ENCODE assay signal across 22 cellular contexts in genomic region chr22:44030051-44030701, GRCh38. TPM values are rescaled to one million over a fixed set of nuclear protein-coding genes. Genes with fewer than 3 reads are reported as not detected.
DNase-seq lines count a peak whose midpoint lies in the region; ATAC-seq, FAIRE-seq and TF ChIP-seq lines count a peak whose summit lies in the region.
"Had no signal": no experiment of that assay in that cellular context is flagged by ENCODE, and none has a peak within 500 bp of the region (broad histone marks: within the 10 kb centered on the region; RNA-seq: fewer than 3 reads in every experiment).

No MANE protein-coding gene starts in this region.

- 95% methylated on average over 18 of the region's 18 CpGs for WGBS in esophagus muscularis mucosa
- WGBS in trophoblast cell (ENCODE audit: extremely low coverage, insufficient coverage, insufficient read length), result no CpG with 5 or more reads among the region's 18 CpGs
- WGBS in small intestine, 3 donors, result 85 to 91% (median 91%) methylated on average over 18 of the region's 18 CpGs

- TF ChIP-seq EP300 in esophagus muscularis mucosa (IDR thresholded peaks at IDR 0.05), result no peak

- TF ChIP-seq CTCF in esophagus muscularis mucosa (IDR thresholded peaks at IDR 0.05), result no peak

- H2AFZ ChIP-seq in trophoblast cell (ENCODE audit: insufficient read depth, low read length, poor library complexity), result no peak overlapping the region

- DNase-seq in T-helper 17 cell, result no peak
- no peak for DNase-seq in esophagus muscularis mucosa (ENCODE audit: extremely low spot score)
- no peak for DNase-seq in trophoblast cell
- no peak for DNase-seq in NCI-H748 (lab: John Stamatoyannopoulos, UW; ENCODE audit: unreplicated experiment)
- DNase-seq in NCI-H2227 (lab: John Stamatoyannopoulos, UW; ENCODE audit: unreplicated experiment), result no peak
- DNase-seq in small intestine, result no peak
- no peak for DNase-seq in hypothalamus (lab: John Stamatoyannopoulos, UW)
- DNase-seq: activated CD4-positive, alpha-beta T cell treated with anti-CD3 and anti-CD28 coated beads for 1 hour; activated gamma-delta T cell; central memory CD4-positive, alpha-beta T cell; COR-L47; effector memory CD4-positive, alpha-beta T cell; NCI-H1105; NCI-H524 treated with DMSO at 0.1 percent for 48 hours; nephron progenitor cell; thyroid gland had no signal

- peaks cover 42 to 64% (median 48%) of the 10 kb centered on the region in 10 experiments for H3K4me1 ChIP-seq in BLaER1 treated with 17β-estradiol and CSF1 and Interleukin-3, amounts not matched to agents 10 nM and 100 nM
- H3K4me1 ChIP-seq in esophagus muscularis mucosa, result peaks cover 41 to 66% (median 50%) of the 10 kb centered on the region in 4 donors
- peaks cover 0 to 2% of the 10 kb centered on the region in 2 experiments for H3K4me1 ChIP-seq in trophoblast cell (ENCODE audit: control insufficient read depth in 1 of 2, insufficient read depth in 2 of 2, low read length in 2 of 2)
- no peaks in the 10 kb centered on the region for H3K4me1 ChIP-seq in small intestine (ENCODE audit: control insufficient read depth in 2 of 2, insufficient read depth in 1 of 2, low read depth in 1 of 2, low read length in 1 of 2)

- H3K4me3 Mint-ChIP-seq in T-helper 17 cell, result no peak overlapping the region
- H3K4me3 Mint-ChIP-seq: nephron progenitor cell had no signal

- no peak for TF ChIP-seq POLR2A in esophagus muscularis mucosa (IDR thresholded peaks at IDR 0.05; ENCODE audit: low read depth)

- H3K4ac ChIP-seq in trophoblast cell (ENCODE audit: low read depth, low read length), result no peak overlapping the region

- peaks cover 10% of the 10 kb centered on the region for H3K27me3 Mint-ChIP-seq in T-helper 17 cell

- H3K27me3 ChIP-seq in BLaER1 treated with 17β-estradiol and CSF1 and Interleukin-3, amounts not matched to agents 10 nM and 100 nM, result peaks cover 0 to 14% (median 4%) of the 10 kb centered on the region in 11 experiments; a peak in 18 of 22 replicates
- H3K27me3 ChIP-seq in esophagus muscularis mucosa (no peaks in the 10 kb centered on the region), trophoblast cell (ENCODE audit: insufficient read depth, low read length) (no peaks in the 10 kb centered on the region), small intestine (ENCODE audit: control insufficient read depth in 2 of 2, insufficient read depth in 2 of 2, low read length in 2 of 2) (no peaks in the 10 kb centered on the region)
- H3K27me3 ChIP-seq: thyroid gland had no signal

- H4K20me1 ChIP-seq in BLaER1 treated with 17β-estradiol and CSF1 and Interleukin-3, amounts not matched to agents 10 nM and 100 nM, result peaks cover 0 to 36% (median 6%) of the 10 kb centered on the region in 11 experiments; a peak in 9 of 22 replicates

- H2BK12ac ChIP-seq in trophoblast cell (ENCODE audit: low read length), result no peak overlapping the region

- peak overlapping the region in 10 of 11 experiments; percentile 1 to 82 (median 66); a peak in 15 of 22 replicates for H3K4me2 ChIP-seq in BLaER1 treated with 17β-estradiol and CSF1 and Interleukin-3, amounts not matched to agents 10 nM and 100 nM
- no peak overlapping the region for H3K4me2 ChIP-seq in trophoblast cell (ENCODE audit: low read length)

- no peak overlapping the region for H2BK5ac ChIP-seq in trophoblast cell (ENCODE audit: low read depth, low read length, poor library complexity)

- no peak overlapping the region for H4K8ac ChIP-seq in trophoblast cell (ENCODE audit: low read depth, low read length)

- H2BK120ac ChIP-seq in trophoblast cell (ENCODE audit: insufficient read depth, low read length, poor library complexity), result no peak overlapping the region

- FAIRE-seq in small intestine (lab: Jason Lieb, UNC), result no peak
- FAIRE-seq: GM18507, H1, HTR-8/SVneo, islet of Langerhans had no signal

- H3K4me1 Mint-ChIP-seq in T-helper 17 cell, result peaks cover 32% of the 10 kb centered on the region

- H3K9me3 ChIP-seq in BLaER1 treated with 17β-estradiol and CSF1 and Interleukin-3, amounts not matched to agents 10 nM and 100 nM (replicated peaks in 1 of 11), result no peaks in the 10 kb centered on the region
- H3K9me3 ChIP-seq in T-helper 17 cell (ENCODE audit: control insufficient read depth, low read length, poor library complexity, severe bottlenecking) (no peaks in the 10 kb centered on the region), esophagus muscularis mucosa (no peaks in the 10 kb centered on the region), trophoblast cell (ENCODE audit: insufficient read depth, low read depth, low read length) (no peaks in the 10 kb centered on the region), small intestine (ENCODE audit: control insufficient read depth, low read depth) (no peaks in the 10 kb centered on the region)
- H3K9me3 ChIP-seq: thyroid gland had no signal

- no peak overlapping the region for H2AK5ac ChIP-seq in trophoblast cell (ENCODE audit: low read length)

- no peak overlapping the region for H4K91ac ChIP-seq in trophoblast cell (ENCODE audit: low read depth, low read length)

- H3K14ac ChIP-seq in trophoblast cell (ENCODE audit: low read length), result no peak overlapping the region

- H3K23ac ChIP-seq in trophoblast cell (ENCODE audit: low read length), result no peak overlapping the region

- ATAC-seq in T-helper 17 cell, result no peak

- peak overlapping the region; percentile 88 for H3K27ac Mint-ChIP-seq in T-helper 17 cell

- intact Hi-C loops in esophagus muscularis mucosa (cut with DNase I), result no loop called here

- H3K9ac ChIP-seq in BLaER1 treated with 17β-estradiol and CSF1 and Interleukin-3, amounts not matched to agents 10 nM and 100 nM, result no peak overlapping the region
- H3K9ac ChIP-seq in trophoblast cell (ENCODE audit: low read length), result no peak overlapping the region

- H3K36me3 Mint-ChIP-seq in T-helper 17 cell (ENCODE audit: low read depth), result no peaks in the 10 kb centered on the region

- H3K4me3 ChIP-seq in BLaER1 treated with 17β-estradiol and CSF1 and Interleukin-3, amounts not matched to agents 10 nM and 100 nM, result no peak overlapping the region
- H3K4me3 ChIP-seq in esophagus muscularis mucosa (no peak overlapping the region), trophoblast cell (ENCODE audit: low read depth, low read length) (peak overlapping the region; percentile 42), small intestine (ENCODE audit: low read depth in 1 of 2, low read length in 2 of 2) (no peak overlapping the region)
- H3K4me3 ChIP-seq: thyroid gland had no signal

- no peaks in the 10 kb centered on the region for H3K36me3 ChIP-seq in BLaER1 treated with 17β-estradiol and CSF1 and Interleukin-3, amounts not matched to agents 10 nM and 100 nM
- H3K36me3 ChIP-seq in esophagus muscularis mucosa, result no peaks in the 10 kb centered on the region
- H3K36me3 ChIP-seq in trophoblast cell (ENCODE audit: control insufficient read depth in 1 of 2, insufficient read depth in 2 of 2, low read length in 2 of 2), result no peaks in the 10 kb centered on the region
- H3K36me3 ChIP-seq in small intestine (ENCODE audit: control insufficient read depth in 2 of 2, insufficient read depth in 2 of 2, low read length in 2 of 2), result no peaks in the 10 kb centered on the region
- H3K36me3 ChIP-seq: thyroid gland had no signal

- no peak overlapping the region for H3K27ac ChIP-seq in BLaER1 treated with 17β-estradiol and CSF1 and Interleukin-3, amounts not matched to agents 10 nM and 100 nM
- H3K27ac ChIP-seq in esophagus muscularis mucosa (replicated peaks in 1 of 4) (peak overlapping the region; percentile 47 to 59 (median 54)), trophoblast cell (ENCODE audit: low read depth, low read length) (no peak overlapping the region), small intestine (ENCODE audit: low read depth in 1 of 2, low read length in 1 of 2) (peak overlapping the region in 1 of 2 donors; percentile 39)
- H3K27ac ChIP-seq: RWPE1 had no signal

- no peak overlapping the region for H4K12ac ChIP-seq in trophoblast cell (ENCODE audit: low read depth, low read length)

- H3K79me1 ChIP-seq in trophoblast cell (ENCODE audit: low read length), result no peaks in the 10 kb centered on the region

- no peaks in the 10 kb centered on the region for H3K79me2 ChIP-seq in trophoblast cell (ENCODE audit: control insufficient read depth, insufficient read depth, low read length, poor library complexity)

- no peak overlapping the region for H3K18ac ChIP-seq in trophoblast cell (ENCODE audit: low read length)

RNA-seq across cellular contexts. Expression of gene PARVB, which starts 6.1 kb away (rescaled TPM):
- total RNA-seq in T-helper 17 cell, result 10 to 100 TPM; 14.6 to 36.4 TPM
- total RNA-seq in esophagus muscularis mucosa, result 100 to 1,000 TPM in 1 of 4 donors, 10 to 100 TPM in 3; 22.0 to 107 (median 45.5) TPM
- polyA plus RNA-seq in trophoblast cell (2013), result 0.94 and 1.00 TPM in 2 replicates
- polyA plus RNA-seq in small intestine, result 10 to 100 TPM in 1 of 3 donors, 1 to 10 TPM in 1, under 1 TPM in 1; 0.45 to 16.5 (median 9.7) TPM

Comparison
In these comparisons a context has a peak if more than half of its experiments do, and no peak if none do; other contexts are left out.
1. H3K27ac ChIP-seq: peak in esophagus muscularis mucosa (4 of 4); none in BLaER1 treated with 17β-estradiol and CSF1 and Interleukin-3, amounts not matched to agents 10 nM and 100 nM (0 of 11) and trophoblast cell (single experiment).